In genomic region chr3:194373912-194374311, GRCh38 we compare ENCODE assay signal across 22 cellular contexts. TPM values are rescaled to one million over a fixed set of nuclear protein-coding genes. Genes with fewer than 3 reads are reported as not detected.
A peak's percentile ranks its signal among the peaks of the same experiment; 100 is the strongest.
DNase-seq lines count a peak whose midpoint lies in the region; ATAC-seq, FAIRE-seq and TF ChIP-seq lines count a peak whose summit lies in the region.
"Had no signal": no experiment of that assay in that cellular context is flagged by ENCODE, and none has a peak within 500 bp of the region (broad histone marks: within the 10 kb centered on the region; RNA-seq: fewer than 3 reads in every experiment).

No MANE protein-coding gene starts in this region.

- no peak for ATAC-seq in GM18520 (IDR thresholded peaks at IDR 0.05; ENCODE audit: unreplicated experiment)
- ATAC-seq: A549 had no signal

- H3K9me3 ChIP-seq in WERI-Rb-1 (ENCODE audit: severe bottlenecking) (no peaks in the 10 kb centered on the region), kidney (ENCODE audit: control insufficient read depth in 1 of 2, low read length in 2 of 2) (no peaks in the 10 kb centered on the region)
- H3K9me3 ChIP-seq: A549, Caco-2 had no signal

- H3K27ac ChIP-seq in WERI-Rb-1 = peak overlapping the region; percentile 50
- H3K27ac ChIP-seq in kidney (ENCODE audit: low read depth in 2 of 2, low read length in 2 of 2) = no peak overlapping the region
- H3K27ac ChIP-seq: 22Rv1, A549, C4-2B, GM23248 had no signal

- no peak for FAIRE-seq in kidney (lab: Jason Lieb, UNC)
- FAIRE-seq in frontal cortex (lab: Jason Lieb, UNC) = no peak
- FAIRE-seq: A549, D721Med, G401.6, GM12891, GM18507 had no signal

- H3K4me1 ChIP-seq in kidney (ENCODE audit: control insufficient read depth in 1 of 2, insufficient read depth in 1 of 2, low read depth in 1 of 2, low read length in 2 of 2) = no peaks in the 10 kb centered on the region

- intact Hi-C loops in kidney (cut with DNase I) = no loop called here

- H3K4me3 ChIP-seq in H7 (ENCODE audit: insufficient read depth, low read depth, low read length) (no peak overlapping the region), WERI-Rb-1 (ENCODE audit: low read depth, low read length) (no peak overlapping the region), kidney (ENCODE audit: low read length in 2 of 2) (no peak overlapping the region)
- H3K4me3 ChIP-seq: A549, GM23248 had no signal

- DNase-seq in NCI-H524 (lab: John Stamatoyannopoulos, UW) (peak; percentile 36 to 69), NCI-H524 treated with DMSO at 0.1 percent for 48 hours (lab: John Stamatoyannopoulos, UW) (no peak), H7 (peak; percentile 67), WERI-Rb-1 (peak; percentile 42), kidney (peak; percentile 35), frontal cortex (ENCODE audit: low spot score in 2 of 2) (no peak)
- no peak for DNase-seq in activated T-cell treated with anti-CD3 and anti-CD28 coated beads, Interleukin-2, amount 50 U/mL, for 48 hours
- DNase-seq: AML-193; CD4-positive, alpha-beta T cell; GM23248; H9 had no signal

- no peak overlapping the region for H3K9ac ChIP-seq in kidney (ENCODE audit: low read length in 2 of 2)
- H3K9ac ChIP-seq: GM23248 had no signal

- H3K27me3 ChIP-seq in H7 (ENCODE audit: control insufficient read depth, insufficient read depth, low read length) = peaks cover 2% of the 10 kb centered on the region; the same call in 1 of the 2 replicates
- H3K27me3 ChIP-seq in WERI-Rb-1 (ENCODE audit: insufficient read depth, low read depth, severe bottlenecking) = no peaks in the 10 kb centered on the region

- H3K36me3 ChIP-seq in H7 (replicated peaks; ENCODE audit: control insufficient read depth, insufficient read depth, low read length) (no peaks in the 10 kb centered on the region), WERI-Rb-1 (no peaks in the 10 kb centered on the region), kidney (ENCODE audit: control insufficient read depth in 1 of 2, insufficient read depth in 2 of 2, low read length in 2 of 2) (no peaks in the 10 kb centered on the region)

- no peak for TF ChIP-seq CTCF in WERI-Rb-1 (IDR thresholded peaks at IDR 0.05; ENCODE audit: low read depth, low read length)
- no peak for TF ChIP-seq CTCF in kidney (IDR thresholded peaks at IDR 0.05; ENCODE audit: borderline replicate concordance, extremely low read depth, insufficient read depth)

RNA-seq across cellular contexts. Expression of gene LRRC15, which starts 4.4 kb away (rescaled TPM):
- 0.18 and 0.21 TPM in 2 replicates for total RNA-seq in H7 (2014; rRNA removed; shearing (Covaris generic))
- 0.63 TPM for total RNA-seq in kidney
- polyA plus RNA-seq in kidney (ENCODE audit: insufficient read depth, low read depth, low replicate concordance) = 0.09 TPM
- not detected for total RNA-seq in frontal cortex
- total RNA-seq: CD4-positive, alpha-beta T cell; HT-29 had no signal

RNA-seq across cellular contexts. Expression of gene CPN2, which starts 22.8 kb away (rescaled TPM):
- 0.21 TPM in 1 of 2 replicates, not detected in the other for total RNA-seq in H7 (2014; rRNA removed; shearing (Covaris generic))
- total RNA-seq in kidney (0.72 TPM), frontal cortex (not detected)
- 15.8 TPM for polyA plus RNA-seq in kidney (ENCODE audit: insufficient read depth, low read depth, low replicate concordance)
- total RNA-seq: Caco-2; CD4-positive, alpha-beta T cell; GM23248; H9; HT-29 had no signal
- polyA plus RNA-seq: A549, BJ, GM23248 had no signal

RNA-seq across cellular contexts. Expression of gene GP5, which starts 25.2 kb away (rescaled TPM):
- not detected in 2 replicates for total RNA-seq in H7 (2014; rRNA removed; shearing (Covaris generic))
- total RNA-seq in kidney (0.22 TPM), frontal cortex (not detected)
- not detected for polyA plus RNA-seq in kidney (ENCODE audit: insufficient read depth, low read depth, low replicate concordance)
- total RNA-seq: H9, HT-29 had no signal
- polyA plus RNA-seq: A549, BJ, GM23248 had no signal

Comparison
In these comparisons a context has a peak if more than half of its experiments do, and no peak if none do; other contexts are left out.
1. DNase-seq: peak in NCI-H524 (2 of 2), H7 (single experiment), WERI-Rb-1 (single experiment) and kidney (single experiment); none in NCI-H524 treated with DMSO at 0.1 percent for 48 hours (single experiment), frontal cortex (0 of 2) and activated T-cell treated with anti-CD3 and anti-CD28 coated beads, Interleukin-2, amount 50 U/mL, for 48 hours (0 of 2).